2 cellular contexts compared by ENCODE assay signal in genomic region chr6:106751501-106752252, GRCh38.
TF ChIP-seq lines count a peak whose summit lies in the region.

No MANE protein-coding gene starts in this region.

TF ChIP-seq in A549, 52 proteins besides CTCF, POLR2A, EP300 and RAD21 (continued from another document):
- no peak for TF ChIP-seq ATOH8 (CRISPR knock-in tag; IDR thresholded peaks at IDR 0.05; ENCODE audit: low read depth)
- no peak for TF ChIP-seq FOSL2 (IDR thresholded peaks at IDR 0.05)
- TF ChIP-seq FOSL2 (CRISPR knock-in tag; IDR thresholded peaks at IDR 0.05) = 0 out of 2 replicates have a peak, but pooled peaks have one; percentile 14
- TF ChIP-seq TFCP2L1 (CRISPR knock-in tag; IDR thresholded peaks at IDR 0.05) = no peak
- no peak for TF ChIP-seq E2F6 (IDR thresholded peaks at IDR 0.05; ENCODE audit: borderline replicate concordance, low read depth)
- TF ChIP-seq MYC (IDR thresholded peaks at IDR 0.05; ENCODE audit: borderline replicate concordance, low read length) = no peak
- TF ChIP-seq BCL3 (IDR thresholded peaks at IDR 0.05) = no peak
- TF ChIP-seq GATA3 (IDR thresholded peaks at IDR 0.05; ENCODE audit: borderline replicate concordance) = peak; percentile 22; the same call in 1 of the 2 replicates

TF ChIP-seq in SK-N-SH, 30 proteins besides CTCF, POLR2A, EP300 and RAD21 (continued from another document):
- no peak for TF ChIP-seq REST (IDR thresholded peaks at IDR 0.05; ENCODE audit: low read depth, low read length)
- no peak for TF ChIP-seq POLR2AphosphoS5 (IDR thresholded peaks at IDR 0.05; ENCODE audit: low read depth, low read length)
- no peak for TF ChIP-seq MAX (IDR thresholded peaks at IDR 0.05; ENCODE audit: low read depth)
- TF ChIP-seq SMC3 (IDR thresholded peaks at IDR 0.05; ENCODE audit: low read depth, low read length) = no peak
- TF ChIP-seq FOXM1 (IDR thresholded peaks at IDR 0.05; ENCODE audit: low read depth) = no peak
- TF ChIP-seq FOXJ3 (CRISPR knock-in tag; IDR thresholded peaks at IDR 0.05) = no peak
- TF ChIP-seq PBX3 (IDR thresholded peaks at IDR 0.05) = no peak
- TF ChIP-seq FOSL2 (IDR thresholded peaks at IDR 0.05; ENCODE audit: borderline replicate concordance, low read depth) = no peak
- TF ChIP-seq GABPA (IDR thresholded peaks at IDR 0.05; ENCODE audit: low read depth) = no peak
- no peak for TF ChIP-seq USF1 (IDR thresholded peaks at IDR 0.05; ENCODE audit: borderline replicate concordance, low read depth)
